1 cellular context compared by ENCODE assay signal in genomic region chr2:20346565-20347127, GRCh38.
TF ChIP-seq lines count a peak whose summit lies in the region.

No MANE protein-coding gene starts in this region.

TF ChIP-seq in GM12878, 131 proteins besides CTCF, POLR2A, EP300 and RAD21:
- TF ChIP-seq MLLT1 (IDR thresholded peaks at IDR 0.05) = no peak
- TF ChIP-seq PKNOX1 (IDR thresholded peaks at IDR 0.05) = peak; percentile 61; the same call in 1 of the 2 replicates
